1 cellular context compared by ENCODE assay signal in the genomic region with DNA sequence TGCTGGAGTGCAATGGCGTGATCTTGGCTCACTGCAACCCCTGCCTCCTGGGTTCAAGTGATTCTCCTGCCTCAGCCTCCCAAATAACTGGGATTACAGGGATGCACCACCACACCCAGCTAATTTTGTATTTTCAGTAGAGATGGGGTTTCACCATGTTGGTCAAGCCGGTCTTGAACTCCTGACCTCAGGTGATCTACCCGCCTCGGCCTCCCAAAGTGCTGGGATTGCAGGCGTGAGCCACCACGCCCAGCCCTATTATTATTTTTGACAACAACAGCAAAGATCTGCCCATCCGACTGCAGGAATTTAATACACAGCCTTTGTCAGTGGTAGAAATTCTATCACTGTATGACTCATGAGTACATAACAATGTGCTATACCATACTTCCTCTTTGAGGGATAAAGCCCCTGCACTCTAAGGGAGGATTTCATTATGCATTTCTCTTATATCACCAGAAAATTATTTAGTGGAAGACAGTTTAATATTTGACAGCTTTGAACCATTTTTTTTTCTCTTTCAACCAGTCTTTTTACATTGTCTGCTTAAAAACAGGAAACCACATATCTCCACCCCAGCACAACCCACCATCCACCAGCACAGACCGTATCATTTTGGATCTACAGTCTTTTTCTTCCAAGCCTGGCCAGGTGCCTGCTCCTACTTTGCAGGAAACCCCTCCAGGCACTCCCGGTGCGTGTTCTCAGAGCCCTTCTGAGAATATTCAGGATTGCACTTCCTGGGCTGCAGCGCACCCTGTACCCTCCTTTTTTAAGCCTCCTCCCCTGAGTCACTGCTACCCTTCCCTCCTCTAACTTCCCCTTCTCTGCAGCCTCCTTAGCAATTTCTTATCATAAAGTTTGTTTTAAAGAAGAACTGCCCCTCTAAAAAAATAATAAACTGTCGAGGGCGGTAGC.
TF ChIP-seq lines count a peak whose summit lies in the region.

No MANE protein-coding gene starts in this region.

TF ChIP-seq in IMR-90, 13 proteins besides CTCF, POLR2A, EP300 and RAD21:
- no peak for TF ChIP-seq CEBPB (IDR thresholded peaks at IDR 0.05; ENCODE audit: low read depth, low read length)
- no peak for TF ChIP-seq MXI1 (IDR thresholded peaks at IDR 0.05; ENCODE audit: borderline replicate concordance, low read depth, low read length)
- TF ChIP-seq RCOR1 (IDR thresholded peaks at IDR 0.05; ENCODE audit: insufficient replicate concordance, low read length), result no peak
- TF ChIP-seq MAFK (IDR thresholded peaks at IDR 0.05; ENCODE audit: low read depth, low read length), result no peak
- TF ChIP-seq MAZ (IDR thresholded peaks at IDR 0.05; ENCODE audit: borderline replicate concordance, low read depth, low read length), result no peak
- no peak for TF ChIP-seq FOS (IDR thresholded peaks at IDR 0.05; ENCODE audit: low read depth, low read length)
- TF ChIP-seq NFE2L2 (IDR thresholded peaks at IDR 0.05; ENCODE audit: low read depth, low read length), result no peak
- TF ChIP-seq CHD1 (IDR thresholded peaks at IDR 0.05; ENCODE audit: low read depth, low read length), result no peak
- TF ChIP-seq, protein P1, sequence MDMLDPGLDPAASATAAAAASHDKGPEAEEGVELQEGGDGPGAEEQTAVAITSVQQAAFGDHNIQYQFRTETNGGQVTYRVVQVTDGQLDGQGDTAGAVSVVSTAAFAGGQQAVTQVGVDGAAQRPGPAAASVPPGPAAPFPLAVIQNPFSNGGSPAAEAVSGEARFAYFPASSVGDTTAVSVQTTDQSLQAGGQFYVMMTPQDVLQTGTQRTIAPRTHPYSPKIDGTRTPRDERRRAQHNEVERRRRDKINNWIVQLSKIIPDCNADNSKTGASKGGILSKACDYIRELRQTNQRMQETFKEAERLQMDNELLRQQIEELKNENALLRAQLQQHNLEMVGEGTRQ (IDR thresholded peaks at IDR 0.05; ENCODE audit: low read depth, low read length), result no peak
- no peak for TF ChIP-seq SMC3 (IDR thresholded peaks at IDR 0.05; ENCODE audit: low read depth, low read length)
- TF ChIP-seq, protein P2, sequence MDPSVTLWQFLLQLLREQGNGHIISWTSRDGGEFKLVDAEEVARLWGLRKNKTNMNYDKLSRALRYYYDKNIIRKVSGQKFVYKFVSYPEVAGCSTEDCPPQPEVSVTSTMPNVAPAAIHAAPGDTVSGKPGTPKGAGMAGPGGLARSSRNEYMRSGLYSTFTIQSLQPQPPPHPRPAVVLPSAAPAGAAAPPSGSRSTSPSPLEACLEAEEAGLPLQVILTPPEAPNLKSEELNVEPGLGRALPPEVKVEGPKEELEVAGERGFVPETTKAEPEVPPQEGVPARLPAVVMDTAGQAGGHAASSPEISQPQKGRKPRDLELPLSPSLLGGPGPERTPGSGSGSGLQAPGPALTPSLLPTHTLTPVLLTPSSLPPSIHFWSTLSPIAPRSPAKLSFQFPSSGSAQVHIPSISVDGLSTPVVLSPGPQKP (IDR thresholded peaks at IDR 0.05; ENCODE audit: borderline replicate concordance, low read depth, low read length), result no peak
- TF ChIP-seq BHLHE40 (IDR thresholded peaks at IDR 0.05; ENCODE audit: low read depth, low read length), result no peak
- no peak for TF ChIP-seq RFX5 (IDR thresholded peaks at IDR 0.05; ENCODE audit: low read depth, low read length)
